8 cellular contexts compared by ENCODE assay signal in genomic region chr9:136847065-136847826, GRCh38. TPM values are rescaled to one million over a fixed set of nuclear protein-coding genes. Genes with fewer than 3 reads are reported as not detected.
DNase-seq lines count a peak whose midpoint lies in the region; ATAC-seq, FAIRE-seq and TF ChIP-seq lines count a peak whose summit lies in the region.

No MANE protein-coding gene starts in this region.

- H3K9me3 ChIP-seq in hepatocyte (ENCODE audit: low read depth) (no peaks in the 10 kb centered on the region), small intestine (ENCODE audit: control insufficient read depth, low read depth) (no peaks in the 10 kb centered on the region)

- H3K4me2 ChIP-seq in hepatocyte: peak overlapping the region; percentile 86

- H3K9me2 ChIP-seq in hepatocyte (replicated peaks; ENCODE audit: insufficient read depth): no peaks in the 10 kb centered on the region

- TF ChIP-seq POLR2A in NB4 (IDR thresholded peaks at IDR 0.05; ENCODE audit: extremely low read depth, insufficient read length): no peak

- H3K27me3 ChIP-seq in hepatocyte: no peaks in the 10 kb centered on the region
- peaks cover 3 to 9% of the 10 kb centered on the region in 2 donors for H3K27me3 ChIP-seq in small intestine (ENCODE audit: control insufficient read depth in 2 of 2, insufficient read depth in 2 of 2, low read length in 2 of 2)

- no peak for FAIRE-seq in small intestine (lab: Jason Lieb, UNC)

- peak overlapping the region; percentile 92 for H3K4me3 ChIP-seq in NB4 (ENCODE audit: low read depth, low read length)
- peak overlapping the region; percentile 86 for H3K4me3 ChIP-seq in hepatocyte
- H3K4me3 ChIP-seq in small intestine (ENCODE audit: low read depth in 1 of 2, low read length in 2 of 2): peak overlapping the region in 1 of 2 donors; percentile 85

- peak overlapping the region; percentile 40 for H2AFZ ChIP-seq in hepatocyte

- no peak for TF ChIP-seq CTCF in NB4 (IDR thresholded peaks at IDR 0.05; ENCODE audit: low read depth, low read length)
- no peak for TF ChIP-seq CTCF in hepatocyte (IDR thresholded peaks at IDR 0.05; ENCODE audit: poor library complexity)

- H3K27ac ChIP-seq in hepatocyte (peak overlapping the region; percentile 92), small intestine (ENCODE audit: low read depth in 1 of 2, low read length in 1 of 2) (peak overlapping the region; percentile 92)

- WGBS in hepatocyte (ENCODE audit: low lambda C conversion rate, missing lambda C conversion rate): 17% methylated on average over 29 of the region's 78 CpGs
- 2 to 6% (median 3%) methylated on average over 34 to 78 of the region's 78 CpGs for WGBS in small intestine, 3 donors

- H3K79me2 ChIP-seq in hepatocyte: peaks cover 12% of the 10 kb centered on the region

- ATAC-seq in HG03342 (IDR thresholded peaks at IDR 0.05; ENCODE audit: unreplicated experiment): no peak

- H3K36me3 ChIP-seq in hepatocyte (replicated peaks; ENCODE audit: insufficient read depth, low read depth) (no peaks in the 10 kb centered on the region), small intestine (ENCODE audit: control insufficient read depth in 2 of 2, insufficient read depth in 2 of 2, low read length in 2 of 2) (no peaks in the 10 kb centered on the region)

- H4K20me1 ChIP-seq in hepatocyte (ENCODE audit: insufficient read depth, poor library complexity, severe bottlenecking): peaks cover 12% of the 10 kb centered on the region

- DNase-seq in ELF-1 (ENCODE audit: low read depth, low spot score): peak; percentile 59
- peak; percentile 68 for DNase-seq in NB4 (ENCODE audit: low read depth)
- DNase-seq in amniotic epithelial cell (ENCODE audit: low read depth): peak; percentile 61
- peak; percentile 86 for DNase-seq in hepatocyte (ENCODE audit: low spot score)
- DNase-seq in small intestine: peak; percentile 74
- no peak for DNase-seq in NCI-H2081 treated with DMSO at 0.1 percent for 48 hours (lab: John Stamatoyannopoulos, UW)
- DNase-seq in stimulated activated naive CD4-positive, alpha-beta T cell treated with Interleukin-2 at 50 U/mL for 16 hours (lab: John Stamatoyannopoulos, UW): no peak

- H3K4me1 ChIP-seq in hepatocyte (ENCODE audit: insufficient read depth) (peaks cover 20% of the 10 kb centered on the region), small intestine (ENCODE audit: control insufficient read depth in 2 of 2, insufficient read depth in 1 of 2, low read depth in 1 of 2, low read length in 1 of 2) (peaks cover 0 to 2% of the 10 kb centered on the region in 2 donors)

RNA-seq across cellular contexts. Expression of gene PHPT1, which starts 2.0 kb away (rescaled TPM):
- total RNA-seq in hepatocyte: 101 and 111 TPM in 2 replicates
- polyA plus RNA-seq in hepatocyte (384 and 390 TPM in 2 replicates), small intestine (100 to 1,000 TPM; 111 to 185 (median 152) TPM)

RNA-seq across cellular contexts. Expression of gene MAMDC4, which starts 4.9 kb away (rescaled TPM):
- total RNA-seq in hepatocyte: 7.9 and 8.5 TPM in 2 replicates
- polyA plus RNA-seq in hepatocyte: 12.7 and 16.9 TPM in 2 replicates
- polyA plus RNA-seq in small intestine: 1 to 10 TPM; 4.6 to 8.9 (median 8.9) TPM

RNA-seq across cellular contexts. Expression of gene AJM1, which starts 5.0 kb away (rescaled TPM):
- total RNA-seq in hepatocyte: 2.0 and 3.0 TPM in 2 replicates
- polyA plus RNA-seq in hepatocyte (7.2 and 7.7 TPM in 2 replicates), small intestine (1 to 10 TPM; 1.1 to 3.3 (median 2.0) TPM)

RNA-seq across cellular contexts. Expression of gene EDF1, which starts 18.9 kb away (rescaled TPM):
- total RNA-seq in hepatocyte: 318 and 372 TPM in 2 replicates
- polyA plus RNA-seq in hepatocyte (508 and 568 TPM in 2 replicates), small intestine (1,000 to 10,000 TPM in 2 of 3 donors, 100 to 1,000 TPM in 1; 556 to 1,582 (median 1,437) TPM)

RNA-seq across cellular contexts. Expression of gene TRAF2, which starts 39.1 kb away (rescaled TPM):
- 7.6 TPM in 2 replicates for total RNA-seq in hepatocyte
- polyA plus RNA-seq in hepatocyte (12.4 and 12.6 TPM in 2 replicates), small intestine (10 to 100 TPM; 11.2 to 14.3 (median 13.2) TPM)

Comparison
In these comparisons a context has a peak if more than half of its experiments do, and no peak if none do; other contexts are left out.
1. DNase-seq: peak in ELF-1 (single experiment), NB4 (single experiment), amniotic epithelial cell (single experiment), hepatocyte (single experiment) and small intestine (single experiment); none in NCI-H2081 treated with DMSO at 0.1 percent for 48 hours (single experiment) and stimulated activated naive CD4-positive, alpha-beta T cell treated with Interleukin-2 at 50 U/mL for 16 hours (single experiment).